Comparison of ENCODE assay signal across 8 cellular contexts in the genomic region with DNA sequence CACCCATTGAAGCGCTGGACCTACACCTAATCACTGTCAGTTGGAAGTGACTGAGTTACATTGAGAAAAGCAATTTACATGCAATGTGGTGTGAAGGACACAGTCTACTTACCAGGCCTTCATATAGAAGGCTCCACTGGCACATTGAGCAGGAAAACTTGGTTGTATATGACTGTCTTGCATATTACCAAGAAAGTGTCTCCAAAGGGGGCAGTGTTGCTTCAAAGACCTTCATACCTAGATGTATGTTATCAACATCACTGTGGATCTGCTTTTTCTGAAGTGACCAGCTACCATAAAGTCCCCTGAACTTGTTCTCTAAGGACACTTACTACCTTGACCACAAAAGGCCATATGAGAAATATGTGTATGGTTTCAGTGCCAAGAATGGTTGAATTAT.
DNase-seq lines count a peak whose midpoint lies in the region; ATAC-seq and TF ChIP-seq lines count a peak whose summit lies in the region.

No MANE protein-coding gene starts in this region.

- no TSS peak for BruUV-seq in MCF 10A (replicated peaks; lab: Mats Ljungman, UMichigan)

- H3K36me3 ChIP-seq in breast epithelium = no peaks in the 10 kb centered on the region

- no peaks in the 10 kb centered on the region for H3K9me3 Mint-ChIP-seq in MCF 10A (ENCODE audit: unreplicated experiment)
- no peaks in the 10 kb centered on the region for H3K9me3 Mint-ChIP-seq in activated naive CD4-positive, alpha-beta T cell treated with anti-CD3 and anti-CD28 coated beads, Interleukin-2, amount 50 U/mL, for 24 hours
- H3K9me3 Mint-ChIP-seq in stimulated activated naive B cell treated with anti-CD40 and anti-IgM and Interleukin-4, amounts not matched to agents 10 μg/mL and 1 μg/mL and 100 μg/mL, for 72 hours = peaks cover 0 to 1% of the 10 kb centered on the region in 2 donors

- no peak overlapping the region for H3K27ac Mint-ChIP-seq in MCF 10A (ENCODE audit: low read depth, unreplicated experiment)
- H3K27ac Mint-ChIP-seq in activated naive CD4-positive, alpha-beta T cell treated with anti-CD3 and anti-CD28 coated beads, Interleukin-2, amount 50 U/mL, for 24 hours = peak overlapping the region; percentile 81
- H3K27ac Mint-ChIP-seq in stimulated activated naive B cell treated with anti-CD40 and anti-IgM and Interleukin-4, amounts not matched to agents 10 μg/mL and 1 μg/mL and 100 μg/mL, for 72 hours = no peak overlapping the region

- H3K4me3 Mint-ChIP-seq in MCF 10A (ENCODE audit: unreplicated experiment) = no peak overlapping the region
- no peak overlapping the region for H3K4me3 Mint-ChIP-seq in activated naive CD4-positive, alpha-beta T cell treated with anti-CD3 and anti-CD28 coated beads, Interleukin-2, amount 50 U/mL, for 24 hours
- H3K4me3 Mint-ChIP-seq in stimulated activated naive B cell treated with anti-CD40 and anti-IgM and Interleukin-4, amounts not matched to agents 10 μg/mL and 1 μg/mL and 100 μg/mL, for 72 hours = no peak overlapping the region

- peaks cover 40% of the 10 kb centered on the region for H3K27me3 Mint-ChIP-seq in MCF 10A (ENCODE audit: insufficient read depth, unreplicated experiment)
- no peaks in the 10 kb centered on the region for H3K27me3 Mint-ChIP-seq in activated naive CD4-positive, alpha-beta T cell treated with anti-CD3 and anti-CD28 coated beads, Interleukin-2, amount 50 U/mL, for 24 hours
- H3K27me3 Mint-ChIP-seq in stimulated activated naive B cell treated with anti-CD40 and anti-IgM and Interleukin-4, amounts not matched to agents 10 μg/mL and 1 μg/mL and 100 μg/mL, for 72 hours = peaks cover 0 to 5% of the 10 kb centered on the region in 2 donors

- no peak overlapping the region for H3K4me3 ChIP-seq in breast epithelium

- no peaks in the 10 kb centered on the region for H3K36me3 Mint-ChIP-seq in MCF 10A (ENCODE audit: insufficient read depth, unreplicated experiment)
- peaks cover 2% of the 10 kb centered on the region for H3K36me3 Mint-ChIP-seq in activated naive CD4-positive, alpha-beta T cell treated with anti-CD3 and anti-CD28 coated beads, Interleukin-2, amount 50 U/mL, for 24 hours
- H3K36me3 Mint-ChIP-seq in stimulated activated naive B cell treated with anti-CD40 and anti-IgM and Interleukin-4, amounts not matched to agents 10 μg/mL and 1 μg/mL and 100 μg/mL, for 72 hours = no peaks in the 10 kb centered on the region

- no peaks in the 10 kb centered on the region for H3K4me1 Mint-ChIP-seq in MCF 10A (ENCODE audit: insufficient read depth, unreplicated experiment)
- peaks cover 63% of the 10 kb centered on the region for H3K4me1 Mint-ChIP-seq in activated naive CD4-positive, alpha-beta T cell treated with anti-CD3 and anti-CD28 coated beads, Interleukin-2, amount 50 U/mL, for 24 hours
- no peaks in the 10 kb centered on the region for H3K4me1 Mint-ChIP-seq in stimulated activated naive B cell treated with anti-CD40 and anti-IgM and Interleukin-4, amounts not matched to agents 10 μg/mL and 1 μg/mL and 100 μg/mL, for 72 hours

- POLR2A ChIA-PET in MCF 10A (lab: Yijun Ruan, JAX) = no interaction called here

- CTCF ChIA-PET in MCF 10A (lab: Yijun Ruan, JAX) = no interaction called here

- ATAC-seq in HG03460 (IDR thresholded peaks at IDR 0.05; ENCODE audit: unreplicated experiment) = peak; percentile 64
- peak; percentile 19 to 51 for ATAC-seq in stimulated activated naive B cell treated with anti-CD40 and anti-IgM and Interleukin-4, amounts not matched to agents 10 μg/mL and 1 μg/mL and 100 μg/mL, for 72 hours (replicated peaks)

- no peaks in the 10 kb centered on the region for H3K9me3 ChIP-seq in breast epithelium

- TF ChIP-seq CTCF in MCF 10A (IDR thresholded peaks at IDR 0.05; ENCODE audit: unreplicated experiment) (no peak), breast epithelium (IDR thresholded peaks at IDR 0.05) (no peak)

- intact Hi-C loops in MCF 10A (cut with micrococcal nuclease) = no loop called here
- intact Hi-C loops in breast epithelium (cut with DNase I; ENCODE audit: low total_unique reads) = no loop called here

- no peak overlapping the region for H3K27ac ChIP-seq in breast epithelium

- H3K4me1 ChIP-seq in breast epithelium = no peaks in the 10 kb centered on the region

- no peaks in the 10 kb centered on the region for H3K27me3 ChIP-seq in breast epithelium

- peak; percentile 21 for DNase-seq in MCF 10A (ENCODE audit: unreplicated experiment)
- DNase-seq in breast epithelium (ENCODE audit: low spot score in 2 of 2) = no peak
- DNase-seq in stimulated activated naive B cell treated with anti-CD40 and anti-IgM and Interleukin-4, amounts not matched to agents 10 μg/mL and 1 μg/mL and 100 μg/mL, for 72 hours = no peak
- no peak for DNase-seq in activated effector memory CD4-positive, alpha-beta T cell treated with Interleukin-2 at 50 U/mL for 16 hours
- no peak for DNase-seq in MV-4-11 (lab: John Stamatoyannopoulos, UW)
- DNase-seq in KBM-7 = no peak

- no peak for TF ChIP-seq POLR2A in breast epithelium (IDR thresholded peaks at IDR 0.05)

- in situ Hi-C loops in KBM-7 (cut with MboI; ENCODE audit: low pct_unique_long_range_greater_than_20kb, low sequenced_read_pairs) = no loop called here
